ENCODE assay signal across 2 cellular contexts in the genomic region with DNA sequence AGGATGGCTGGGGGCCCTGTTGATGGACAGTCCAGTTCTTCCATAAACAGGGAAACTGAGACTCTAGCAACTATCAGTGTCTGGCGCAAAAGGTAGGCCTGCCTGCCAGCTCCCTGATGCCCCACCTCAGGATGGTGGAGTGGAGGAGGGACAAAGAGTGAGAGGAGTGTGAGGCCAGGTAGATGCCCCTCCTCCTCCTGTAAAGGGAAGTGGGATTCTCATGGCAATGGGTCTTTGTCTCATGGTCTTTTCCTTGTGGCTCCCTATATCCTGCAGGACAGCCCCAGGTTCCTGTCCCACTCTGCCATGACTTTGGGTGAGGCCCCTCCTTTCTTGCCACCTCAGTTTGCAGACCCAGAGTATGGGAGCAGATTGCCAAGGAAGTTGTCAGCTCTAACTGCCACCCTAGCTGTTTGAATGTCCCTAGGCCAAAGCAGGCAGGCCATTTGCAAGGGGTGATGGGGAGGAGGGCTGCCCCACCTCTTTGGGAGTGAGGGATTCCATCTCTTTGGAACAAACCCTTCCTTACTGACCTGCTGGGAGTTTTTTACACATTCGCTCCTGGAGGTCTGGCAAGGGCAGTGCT.
TF ChIP-seq lines count a peak whose summit lies in the region.

No MANE protein-coding gene starts in this region.

TF ChIP-seq in SK-N-SH treated with all-trans-retinoic acid at 6 μM for 48 hours, 23 proteins besides CTCF, POLR2A, EP300 and RAD21 (continued from another document):
- TF ChIP-seq, protein P1, sequence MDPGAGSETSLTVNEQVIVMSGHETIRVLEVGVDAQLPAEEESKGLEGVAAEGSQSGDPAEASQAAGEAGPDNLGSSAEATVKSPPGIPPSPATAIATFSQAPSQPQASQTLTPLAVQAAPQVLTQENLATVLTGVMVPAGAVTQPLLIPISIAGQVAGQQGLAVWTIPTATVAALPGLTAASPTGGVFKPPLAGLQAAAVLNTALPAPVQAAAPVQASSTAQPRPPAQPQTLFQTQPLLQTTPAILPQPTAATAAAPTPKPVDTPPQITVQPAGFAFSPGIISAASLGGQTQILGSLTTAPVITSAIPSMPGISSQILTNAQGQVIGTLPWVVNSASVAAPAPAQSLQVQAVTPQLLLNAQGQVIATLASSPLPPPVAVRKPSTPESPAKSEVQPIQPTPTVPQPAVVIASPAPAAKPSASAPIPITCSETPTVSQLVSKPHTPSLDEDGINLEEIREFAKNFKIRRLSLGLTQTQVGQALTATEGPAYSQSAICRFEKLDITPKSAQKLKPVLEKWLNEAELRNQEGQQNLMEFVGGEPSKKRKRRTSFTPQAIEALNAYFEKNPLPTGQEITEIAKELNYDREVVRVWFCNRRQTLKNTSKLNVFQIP (CRISPR knock-in tag; IDR thresholded peaks at IDR 0.05; ENCODE audit: borderline replicate concordance, low read depth), result no peak
- TF ChIP-seq CSDC2 (CRISPR knock-in tag; IDR thresholded peaks at IDR 0.05), result no peak

TF ChIP-seq in WTC11, 78 proteins besides CTCF, POLR2A, EP300 and RAD21 (continued from another document):
- TF ChIP-seq IRF2 (CRISPR knock-in tag; IDR thresholded peaks at IDR 0.05; ENCODE audit: borderline replicate concordance, low read depth) (no peak), NFYB (CRISPR knock-in tag; conservative IDR thresholded peaks at IDR 0.05; ENCODE audit: low read depth) (no peak), JUN (CRISPR knock-in tag; IDR thresholded peaks at IDR 0.05) (no peak), ATF1 (CRISPR knock-in tag; IDR thresholded peaks at IDR 0.05) (no peak), TEAD4 (CRISPR knock-in tag; IDR thresholded peaks at IDR 0.05) (no peak), HMGA2 (CRISPR knock-in tag; IDR thresholded peaks at IDR 0.05) (no peak), CBFB (CRISPR knock-in tag; IDR thresholded peaks at IDR 0.05; ENCODE audit: low read depth) (no peak)
- TF ChIP-seq, protein P2, sequence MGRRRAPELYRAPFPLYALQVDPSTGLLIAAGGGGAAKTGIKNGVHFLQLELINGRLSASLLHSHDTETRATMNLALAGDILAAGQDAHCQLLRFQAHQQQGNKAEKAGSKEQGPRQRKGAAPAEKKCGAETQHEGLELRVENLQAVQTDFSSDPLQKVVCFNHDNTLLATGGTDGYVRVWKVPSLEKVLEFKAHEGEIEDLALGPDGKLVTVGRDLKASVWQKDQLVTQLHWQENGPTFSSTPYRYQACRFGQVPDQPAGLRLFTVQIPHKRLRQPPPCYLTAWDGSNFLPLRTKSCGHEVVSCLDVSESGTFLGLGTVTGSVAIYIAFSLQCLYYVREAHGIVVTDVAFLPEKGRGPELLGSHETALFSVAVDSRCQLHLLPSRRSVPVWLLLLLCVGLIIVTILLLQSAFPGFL (CRISPR knock-in tag; IDR thresholded peaks at IDR 0.05; ENCODE audit: borderline replicate concordance), result no peak
- TF ChIP-seq, protein P3, sequence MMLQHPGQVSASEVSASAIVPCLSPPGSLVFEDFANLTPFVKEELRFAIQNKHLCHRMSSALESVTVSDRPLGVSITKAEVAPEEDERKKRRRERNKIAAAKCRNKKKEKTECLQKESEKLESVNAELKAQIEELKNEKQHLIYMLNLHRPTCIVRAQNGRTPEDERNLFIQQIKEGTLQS (CRISPR knock-in tag; conservative IDR thresholded peaks at IDR 0.05), result no peak
- TF ChIP-seq, protein P4, sequence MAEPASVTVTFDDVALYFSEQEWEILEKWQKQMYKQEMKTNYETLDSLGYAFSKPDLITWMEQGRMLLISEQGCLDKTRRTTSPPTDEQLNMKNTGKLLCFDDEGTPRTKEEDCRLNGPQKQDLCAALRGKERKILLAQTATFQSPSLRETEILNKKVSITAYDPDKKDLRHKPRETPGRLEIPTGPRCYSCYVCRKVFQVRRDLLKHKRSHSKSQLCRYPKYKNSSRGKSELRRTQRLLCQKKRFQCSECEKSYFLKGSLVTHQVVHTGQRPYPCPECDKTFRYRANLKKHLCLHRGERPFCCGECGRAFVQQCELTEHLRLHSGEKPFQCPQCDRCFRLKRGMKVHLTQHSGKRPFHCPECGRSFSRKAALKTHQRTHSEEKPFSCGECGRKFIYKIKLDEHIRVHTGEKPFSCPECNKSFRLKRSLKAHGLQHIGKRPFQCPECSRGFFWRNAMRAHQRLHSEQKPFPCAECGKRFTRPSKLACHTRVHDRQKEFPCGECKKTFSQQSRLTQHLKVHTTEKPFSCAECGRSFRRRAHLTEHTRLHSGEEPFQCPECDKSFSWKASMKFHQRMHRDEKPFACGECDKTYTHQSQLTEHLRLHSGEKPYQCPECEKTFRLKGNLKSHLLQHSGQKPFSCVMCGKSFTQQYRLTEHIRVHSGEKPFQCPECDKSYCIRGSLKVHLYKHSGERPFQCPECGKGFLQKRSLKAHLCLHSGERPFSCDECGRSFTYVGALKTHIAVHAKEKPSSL (CRISPR knock-in tag; conservative IDR thresholded peaks at IDR 0.05), result no peak
